8 cellular contexts compared by ENCODE assay signal in the genomic region with DNA sequence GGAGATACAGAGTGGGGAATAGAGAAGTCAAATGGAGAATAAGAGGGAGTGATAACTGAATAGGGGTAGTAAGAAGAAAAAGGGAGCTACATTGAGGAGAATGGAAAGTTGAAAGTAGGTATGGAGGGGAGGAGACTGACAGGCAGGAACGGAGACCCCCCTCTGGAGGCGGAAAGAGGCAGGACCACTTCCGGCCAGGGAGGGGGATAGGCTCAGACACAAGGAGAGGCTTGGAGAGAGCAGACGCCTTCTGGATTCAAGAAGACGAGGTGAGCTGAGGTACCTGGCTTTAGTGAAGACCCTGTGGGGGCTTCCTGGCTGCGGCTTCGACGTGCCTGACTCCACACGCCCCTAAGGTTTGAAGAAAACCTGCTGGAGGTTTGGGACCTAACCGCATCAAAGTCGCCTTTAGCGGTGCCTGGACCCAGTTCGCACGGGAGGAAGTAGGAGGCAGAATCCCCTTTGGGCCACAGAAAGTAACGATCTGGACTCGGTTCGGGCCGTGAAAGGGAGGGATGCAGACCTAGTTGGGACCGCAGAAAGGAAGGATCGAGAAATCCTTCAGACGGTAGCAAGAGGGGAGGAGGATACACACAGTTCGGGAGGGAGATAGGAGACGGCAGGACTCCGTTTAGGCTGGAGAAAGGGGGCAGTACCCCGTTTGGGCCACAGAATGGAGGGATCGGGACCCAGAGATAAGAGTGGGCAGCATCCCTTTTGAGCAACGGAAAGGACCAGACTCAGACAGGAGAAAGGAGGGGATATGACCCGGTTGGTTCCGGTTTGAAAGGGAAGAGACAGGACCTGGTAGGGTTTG. TPM values are rescaled to one million over a fixed set of nuclear protein-coding genes. Genes with fewer than 3 reads are reported as not detected.
DNase-seq lines count a peak whose midpoint lies in the region; ATAC-seq, FAIRE-seq and TF ChIP-seq lines count a peak whose summit lies in the region.

A gene with protein sequence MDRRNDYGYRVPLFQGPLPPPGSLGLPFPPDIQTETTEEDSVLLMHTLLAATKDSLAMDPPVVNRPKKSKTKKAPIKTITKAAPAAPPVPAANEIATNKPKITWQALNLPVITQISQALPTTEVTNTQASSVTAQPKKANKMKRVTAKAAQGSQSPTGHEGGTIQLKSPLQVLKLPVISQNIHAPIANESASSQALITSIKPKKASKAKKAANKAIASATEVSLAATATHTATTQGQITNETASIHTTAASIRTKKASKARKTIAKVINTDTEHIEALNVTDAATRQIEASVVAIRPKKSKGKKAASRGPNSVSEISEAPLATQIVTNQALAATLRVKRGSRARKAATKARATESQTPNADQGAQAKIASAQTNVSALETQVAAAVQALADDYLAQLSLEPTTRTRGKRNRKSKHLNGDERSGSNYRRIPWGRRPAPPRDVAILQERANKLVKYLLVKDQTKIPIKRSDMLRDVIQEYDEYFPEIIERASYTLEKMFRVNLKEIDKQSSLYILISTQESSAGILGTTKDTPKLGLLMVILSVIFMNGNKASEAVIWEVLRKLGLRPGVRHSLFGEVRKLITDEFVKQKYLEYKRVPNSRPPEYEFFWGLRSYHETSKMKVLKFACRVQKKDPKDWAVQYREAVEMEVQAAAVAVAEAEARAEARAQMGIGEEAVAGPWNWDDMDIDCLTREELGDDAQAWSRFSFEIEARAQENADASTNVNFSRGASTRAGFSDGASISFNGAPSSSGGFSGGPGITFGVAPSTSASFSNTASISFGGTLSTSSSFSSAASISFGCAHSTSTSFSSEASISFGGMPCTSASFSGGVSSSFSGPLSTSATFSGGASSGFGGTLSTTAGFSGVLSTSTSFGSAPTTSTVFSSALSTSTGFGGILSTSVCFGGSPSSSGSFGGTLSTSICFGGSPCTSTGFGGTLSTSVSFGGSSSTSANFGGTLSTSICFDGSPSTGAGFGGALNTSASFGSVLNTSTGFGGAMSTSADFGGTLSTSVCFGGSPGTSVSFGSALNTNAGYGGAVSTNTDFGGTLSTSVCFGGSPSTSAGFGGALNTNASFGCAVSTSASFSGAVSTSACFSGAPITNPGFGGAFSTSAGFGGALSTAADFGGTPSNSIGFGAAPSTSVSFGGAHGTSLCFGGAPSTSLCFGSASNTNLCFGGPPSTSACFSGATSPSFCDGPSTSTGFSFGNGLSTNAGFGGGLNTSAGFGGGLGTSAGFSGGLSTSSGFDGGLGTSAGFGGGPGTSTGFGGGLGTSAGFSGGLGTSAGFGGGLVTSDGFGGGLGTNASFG (N-terminal part only) (plus strand): TSS at position 215 of the 817 bp plus-strand sequence. CDS start 1,423 bp downstream, outside the sequence.

- in situ Hi-C loops in K562 (cut with MboI): no loop called here

- TF ChIP-seq POLR2A in K562 (conservative IDR thresholded peaks at IDR 0.05): no peak
- no peak for TF ChIP-seq POLR2A in spleen (IDR thresholded peaks at IDR 0.05)

- H3K27ac ChIP-seq in K562 (ENCODE audit: extremely low read depth, low read depth, low read length): no peak within 1 kb of the TSS
- no peak within 1 kb of the TSS for H3K27ac ChIP-seq in keratinocyte (ENCODE audit: control insufficient read depth, insufficient read depth, low read length)
- H3K27ac ChIP-seq in spleen: no peak within 1 kb of the TSS

- no peaks in the 10 kb centered on the region for H3K79me2 ChIP-seq in K562 (ENCODE audit: control insufficient read depth, insufficient read depth, low read length)
- H3K79me2 ChIP-seq in keratinocyte (ENCODE audit: control insufficient read depth, insufficient read depth, low read length): no peaks in the 10 kb centered on the region

- H3K9me1 ChIP-seq in K562 (ENCODE audit: control insufficient read depth, insufficient read depth, low read length): no peaks in the 10 kb centered on the region
- no peaks in the 10 kb centered on the region for H3K9me1 ChIP-seq in keratinocyte (ENCODE audit: control insufficient read depth, extremely low read depth, insufficient read depth, low read length)

- H3K9me3 ChIP-seq in K562 (replicated peaks; ENCODE audit: control insufficient read depth, insufficient read depth, low read depth, low read length) (no peaks in the 10 kb centered on the region), keratinocyte (ENCODE audit: control insufficient read depth, low read depth, low read length) (no peaks in the 10 kb centered on the region), spleen (no peaks in the 10 kb centered on the region)

- FAIRE-seq in K562 (lab: Jason Lieb, UNC): no peak
- FAIRE-seq in keratinocyte (lab: Jason Lieb, UNC): no peak

- H3K4me3 Mint-ChIP-seq in activated CD4-positive, alpha-beta T cell treated with anti-CD3 and anti-CD28 coated beads, Interleukin-2, amount 10 ng/mL, durations not matched to agents 24 days and 14 days: peak within 1 kb of the TSS; percentile 94

- H3K27me3 Mint-ChIP-seq in activated CD4-positive, alpha-beta T cell treated with anti-CD3 and anti-CD28 coated beads, Interleukin-2, amount 10 ng/mL, durations not matched to agents 24 days and 14 days: peaks cover 12% of the 10 kb centered on the region

- dilution Hi-C loops in keratinocyte (cut with MboI; ENCODE audit: extremely low pct_ligation_motif_present, low sequenced_read_pairs): no loop called here

- H3K9ac ChIP-seq in K562 (ENCODE audit: insufficient read depth in 1 of 2, low read depth in 2 of 2, low read length in 2 of 2) (no peak within 1 kb of the TSS), keratinocyte (ENCODE audit: control insufficient read depth, extremely low read depth, insufficient read depth, low read length) (no peak within 1 kb of the TSS)

- H4K20me1 ChIP-seq in K562 (replicated peaks; ENCODE audit: control insufficient read depth, insufficient read depth, low read length) (no peaks in the 10 kb centered on the region), keratinocyte (ENCODE audit: control insufficient read depth, extremely low read depth, insufficient read depth, low read length) (no peaks in the 10 kb centered on the region)

- peak within 1 kb of the TSS; percentile 58 for H3K27ac Mint-ChIP-seq in activated CD4-positive, alpha-beta T cell treated with anti-CD3 and anti-CD28 coated beads, Interleukin-2, amount 10 ng/mL, durations not matched to agents 24 days and 14 days

- ATAC-seq in K562 (no peak), HG02610 (IDR thresholded peaks at IDR 0.05; ENCODE audit: unreplicated experiment) (no peak)

- no peak for TF ChIP-seq EP300 in K562 (IDR thresholded peaks at IDR 0.05; ENCODE audit: low read length)

- peak; percentile 56 for DNase-seq in activated CD4-positive, alpha-beta T cell treated with anti-CD3 and anti-CD28 coated beads, Interleukin-2, amount 10 ng/mL, durations not matched to agents 24 days and 14 days
- DNase-seq in activated CD4-positive, alpha-beta T cell treated with anti-CD3 and anti-CD28 coated beads for 1 hour: no peak
- peak; percentile 17 for DNase-seq in NCI-H1694 (lab: John Stamatoyannopoulos, UW)
- no peak for DNase-seq in K562 (ENCODE audit: extremely low read depth in 1 of 4, low spot score in 3 of 4)
- no peak for DNase-seq in keratinocyte (ENCODE audit: low read depth, low spot score)
- DNase-seq in spleen: no peak
- DNase-seq in RKO (ENCODE audit: low spot score): no peak

- H3K4me3 ChIP-seq in K562: 0 out of 2 replicates have a peak within 1 kb of the TSS, but pooled peaks have one; percentile 11
- peak within 1 kb of the TSS in 2 of 3 experiments; percentile 11 to 59 for H3K4me3 ChIP-seq in keratinocyte (ENCODE audit: control insufficient read depth in 2 of 3, extremely low read depth in 1 of 3, insufficient read depth in 2 of 3, low read depth in 1 of 3, low read length in 3 of 3)
- peak within 1 kb of the TSS; percentile 8 to 71 (median 30) for H3K4me3 ChIP-seq in spleen

- no TSS peak for BruUV-seq in K562 (replicated peaks; lab: Mats Ljungman, UMichigan)

- WGBS in K562 (ENCODE audit: insufficient coverage, low coverage, missing lambda C conversion rate): 15% methylated on average over 16 of the region's 29 CpGs
- 0 to 39% (median 2%) methylated on average over 25 to 29 of the region's 29 CpGs for WGBS in spleen, 5 donors

- H2AFZ ChIP-seq in K562 (ENCODE audit: low read depth, low read length) (peak within 1 kb of the TSS; percentile 81), keratinocyte (ENCODE audit: control insufficient read depth, low read length) (peak within 1 kb of the TSS; percentile 49)

- peaks cover 17% of the 10 kb centered on the region for H3K4me1 Mint-ChIP-seq in activated CD4-positive, alpha-beta T cell treated with anti-CD3 and anti-CD28 coated beads, Interleukin-2, amount 10 ng/mL, durations not matched to agents 24 days and 14 days

- POLR2A ChIA-PET in K562 (lab: Yijun Ruan, JAX): no interaction called here

- H3K4me1 ChIP-seq in K562 (replicated peaks in 1 of 2; ENCODE audit: control insufficient read depth in 2 of 2, insufficient read depth in 2 of 2, low read length in 2 of 2): no peaks in the 10 kb centered on the region; a peak in 1 of 5 replicates
- H3K4me1 ChIP-seq in keratinocyte (ENCODE audit: control insufficient read depth, extremely low read depth, insufficient read depth, low read length): no peaks in the 10 kb centered on the region
- no peaks in the 10 kb centered on the region for H3K4me1 ChIP-seq in spleen

- intact Hi-C loops in activated CD4-positive, alpha-beta T cell treated with anti-CD3 and anti-CD28 coated beads, Interleukin-2, amount 10 ng/mL, durations not matched to agents 24 days and 14 days (cut with micrococcal nuclease): loop anchor here (1.0 to 10.0 kb wide), 2 partner anchors 84 to 113 kb away; a partner anchor contains a TSS
- intact Hi-C loops in K562 (cut with micrococcal nuclease) (no loop called here), spleen (cut with DNase I; ENCODE audit: low total_unique reads) (no loop called here)

- H3K36me3 Mint-ChIP-seq in activated CD4-positive, alpha-beta T cell treated with anti-CD3 and anti-CD28 coated beads, Interleukin-2, amount 10 ng/mL, durations not matched to agents 24 days and 14 days (ENCODE audit: low read depth): no peaks in the 10 kb centered on the region

- CTCF ChIA-PET in K562 (lab: Yijun Ruan, JAX; ENCODE audit: low intra/inter-chr PET ratio): no interaction called here

- H3K36me3 ChIP-seq in K562 (ENCODE audit: control insufficient read depth, insufficient read depth, low read length) (no peaks in the 10 kb centered on the region), keratinocyte (ENCODE audit: control insufficient read depth in 2 of 2, extremely low read depth in 1 of 2, insufficient read depth in 2 of 2, low read length in 2 of 2) (no peaks in the 10 kb centered on the region), spleen (no peaks in the 10 kb centered on the region)

- TF ChIP-seq RAD21 in K562 (CRISPR knock-in tag; conservative IDR thresholded peaks at IDR 0.05 in 1 of 2, IDR thresholded peaks at IDR 0.05 in 1 of 2): no peak

- H3K9me3 Mint-ChIP-seq in activated CD4-positive, alpha-beta T cell treated with anti-CD3 and anti-CD28 coated beads, Interleukin-2, amount 10 ng/mL, durations not matched to agents 24 days and 14 days: no peaks in the 10 kb centered on the region

- TF ChIP-seq CTCF in K562 (IDR thresholded peaks at IDR 0.05 in 2 of 3, conservative IDR thresholded peaks at IDR 0.05 in 1 of 3; ENCODE audit: insufficient read depth in 2 of 3, low read depth in 1 of 3, low read length in 3 of 3): no peak
- no peak for TF ChIP-seq CTCF in keratinocyte (optimal IDR thresholded peaks at IDR 0.05 in 1 of 3, IDR thresholded peaks at IDR 0.05 in 1 of 3, conservative IDR thresholded peaks at IDR 0.05 in 1 of 3; ENCODE audit: extremely low read depth in 1 of 3, insufficient read depth in 2 of 3, low read length in 3 of 3)
- no peak for TF ChIP-seq CTCF in spleen (IDR thresholded peaks at IDR 0.05 in 8 of 11, conservative IDR thresholded peaks at IDR 0.05 in 3 of 11)

- H3K27me3 ChIP-seq in K562 (ENCODE audit: control insufficient read depth in 2 of 2, insufficient read depth in 2 of 2, low read length in 2 of 2): 0 out of 5 replicates have a peak, but pooled peaks cover 0 to 12% of the 10 kb centered on the region in 2 experiments
- H3K27me3 ChIP-seq in keratinocyte (ENCODE audit: control insufficient read depth, extremely low read depth, insufficient read depth, low read length): peaks cover 6% of the 10 kb centered on the region
- peaks cover 0 to 7% (median 0%) of the 10 kb centered on the region in 7 donors for H3K27me3 ChIP-seq in spleen (replicated peaks in 1 of 7)

- peak within 1 kb of the TSS; percentile 55 for H3K4me2 ChIP-seq in K562 (ENCODE audit: insufficient read depth, low read length)
- H3K4me2 ChIP-seq in keratinocyte (ENCODE audit: control insufficient read depth, extremely low read depth, insufficient read depth, low read depth, low read length): peak within 1 kb of the TSS; percentile 71

RNA-seq across cellular contexts. Expression of the gene that starts here (rescaled TPM):
- total RNA-seq in activated CD4-positive, alpha-beta T cell treated with anti-CD3 and anti-CD28 coated beads, Interleukin-2, amount 10 ng/mL, durations not matched to agents 24 days and 14 days: 1.6 and 2.6 TPM in 2 replicates
- total RNA-seq in K562 (2011; cell fraction: chromatin; rRNA removed; ENCODE audit: low replicate concordance): 1.2 and 2.4 TPM in 2 replicates
- total RNA-seq in K562 (2011; cell fraction: nucleolus; rRNA removed): 0.50 and 0.92 TPM in 2 replicates
- total RNA-seq in K562 (2011; cell fraction: nucleoplasm; rRNA removed): 0.44 and 0.69 TPM in 2 replicates
- 0.41 and 0.65 TPM in 2 replicates for total RNA-seq in K562 (2014; rRNA removed)
- 0.33 and 0.45 TPM in 2 replicates for total RNA-seq in K562 (2014; rRNA removed; fragmentation: Illumina TruSeq; extraction: Trizol)
- total RNA-seq in K562 (2015; rRNA removed; fragmentation: Illumina TruSeq; extraction: Trizol): 0.26 and 0.40 TPM in 2 replicates
- 0.74 and 1.7 TPM in 2 replicates for total RNA-seq in K562 (2021)
- polyA plus RNA-seq in K562 (2011; rRNA removed): 0.18 TPM in 2 replicates
- 0.09 and 0.45 TPM in 2 replicates for polyA plus RNA-seq in K562 (2011; cell fraction: cytosol; rRNA removed)
- polyA plus RNA-seq in K562 (2011; cell fraction: nucleus; rRNA removed): 0.62 and 1.5 TPM in 2 replicates
- polyA plus RNA-seq in K562 (2012): 0.51 and 1.6 TPM in 2 replicates
- polyA plus RNA-seq in K562 (2014; fragmentation: Illumina TruSeq; extraction: Trizol): 0.73 and 1.3 TPM in 2 replicates
- polyA plus RNA-seq in K562 (2014; fragmentation: Nextera tagmentation; extraction: Ambion mirVana): 1 to 10 TPM in 1 of 2 experiments, under 1 TPM in 1; 0.38 to 1.1 TPM
- polyA plus RNA-seq in K562 (2014; rRNA removed): 0.63 and 0.93 TPM in 2 replicates
- 0.04 TPM in 1 of 2 replicates, not detected in the other for polyA minus RNA-seq in K562 (2011; rRNA and poly(A)+ RNA removed)
- polyA minus RNA-seq in K562 (2011; cell fraction: cytosol; rRNA and poly(A)+ RNA removed): not detected in 2 replicates
- polyA minus RNA-seq in K562 (2011; cell fraction: nucleus; rRNA and poly(A)+ RNA removed): 0.11 TPM in 1 of 2 replicates, not detected in the other
- polyA plus RNA-seq in keratinocyte: 0.71 to 1.5 TPM (median 0.79 TPM) in 3 replicates
- not detected for polyA plus RNA-seq in keratinocyte (2011; ENCODE audit: low read depth)
- 0.36 and 0.69 TPM in 2 replicates for polyA plus RNA-seq in keratinocyte (2011; cell fraction: cytosol; rRNA removed)
- 1.6 and 3.6 TPM in 2 replicates for polyA plus RNA-seq in keratinocyte (2011; cell fraction: nucleus; rRNA removed)
- 1.1 TPM in 1 of 2 replicates, not detected in the other for polyA plus RNA-seq in keratinocyte (2012; ENCODE audit: low replicate concordance)
- polyA minus RNA-seq in keratinocyte: 0.49 to 0.82 TPM (median 0.77 TPM) in 3 replicates
- not detected for polyA minus RNA-seq in keratinocyte (2011; cell fraction: cytosol; rRNA and poly(A)+ RNA removed)
- 0.95 and 4.3 TPM in 2 replicates for polyA minus RNA-seq in keratinocyte (2011; cell fraction: nucleus; rRNA and poly(A)+ RNA removed)
- 1 to 10 TPM; 2.2 to 6.2 (median 4.4) TPM for total RNA-seq in spleen
- 1 to 10 TPM; 2.0 to 5.9 (median 5.1) TPM for polyA plus RNA-seq in spleen

Comparison
In these comparisons a context has a peak if more than half of its experiments do, and no peak if none do; other contexts are left out.
1. DNase-seq: peak in activated CD4-positive, alpha-beta T cell treated with anti-CD3 and anti-CD28 coated beads, Interleukin-2, amount 10 ng/mL, durations not matched to agents 24 days and 14 days (single experiment) and NCI-H1694 (single experiment); none in activated CD4-positive, alpha-beta T cell treated with anti-CD3 and anti-CD28 coated beads for 1 hour (single experiment), K562 (0 of 4), keratinocyte (single experiment), spleen (single experiment) and RKO (single experiment).
2. Peak in every context shown above with its lines, with median percentiles within 50 percentile points of each other: H3K4me3 ChIP-seq.